In the genomic region with DNA sequence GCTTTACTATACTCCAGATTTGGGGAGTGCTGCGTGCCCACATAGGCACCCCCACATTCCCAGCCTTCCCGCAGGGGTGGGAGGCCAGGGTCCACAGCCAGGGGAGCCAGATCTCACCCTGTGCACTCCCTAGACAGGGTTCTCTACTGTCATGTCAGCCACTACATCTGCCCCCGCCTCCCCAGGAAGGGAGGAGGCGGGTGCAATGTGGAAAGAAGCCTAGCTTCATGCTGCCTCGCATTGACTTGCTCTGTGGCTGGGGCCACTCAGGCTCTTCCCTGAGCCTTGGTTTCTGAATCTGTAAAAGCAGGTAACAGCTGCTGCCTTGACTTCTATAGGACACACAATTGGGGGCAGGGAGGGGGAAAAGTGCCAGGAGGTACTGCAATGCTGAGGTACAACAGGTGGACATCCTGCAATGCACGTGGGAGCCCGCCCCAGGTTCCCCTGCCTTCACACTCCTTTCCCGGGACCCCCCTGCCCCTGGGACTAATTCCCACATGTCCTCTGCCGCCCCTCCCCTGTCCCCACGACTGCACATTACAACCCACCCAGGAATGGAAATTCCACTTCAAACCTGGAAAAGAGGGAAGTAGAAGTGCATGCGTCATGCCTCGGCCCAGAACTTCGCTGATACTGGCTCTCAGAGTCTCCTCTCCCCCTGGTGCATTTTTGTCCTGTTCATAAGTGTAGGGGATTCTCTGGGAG, we compare ENCODE assay signal across 15 cellular contexts.
"Had no signal": no experiment of that assay in that cellular context is flagged by ENCODE, and none has a peak within 500 bp of the region (broad histone marks: within the 10 kb centered on the region; RNA-seq: fewer than 3 reads in every experiment).

No MANE protein-coding gene starts in this region.

- H3K4me3 ChIP-seq: coronary artery, heart right ventricle, pancreas had no signal

- ATAC-seq: foreskin keratinocyte, heart right ventricle had no signal

- FAIRE-seq: endothelial cell of umbilical vein, islet of Langerhans, pancreas had no signal

- DNase-seq: activated CD4-positive, alpha-beta memory T cell treated with anti-CD3 and anti-CD28 coated beads, Interleukin-2, amount 10 ng/mL, durations not matched to agents 7 days and 5 days; activated naive CD8-positive, alpha-beta T cell treated with anti-CD3 and anti-CD28 coated beads for 36 hours; activated T-cell treated with anti-CD3 and anti-CD28 coated beads, Interleukin-2, amount 50 U/mL, for 48 hours; brain microvascular endothelial cell; effector CD4-positive, alpha-beta T cell; foreskin keratinocyte; heart right ventricle; midbrain; stimulated activated CD4-positive, alpha-beta T cell treated with anti-CD3 and anti-CD28 coated beads, Interleukin-12 subunit alpha, Interleukin-12 subunit beta, amount 100 ng/mL, for 4 hours; stimulated activated CD4-positive, alpha-beta T cell treated with anti-CD3 and anti-CD28 coated beads, Interleukin-2, amount 100 ng/mL, for 24 hours; WERI-Rb-1 had no signal

- H3K27me3 ChIP-seq: brain microvascular endothelial cell, foreskin keratinocyte, heart right ventricle, pancreas had no signal

- H3K27ac ChIP-seq: brain microvascular endothelial cell, coronary artery, foreskin keratinocyte, heart right ventricle, pancreas, WERI-Rb-1 had no signal

- H3K36me3 ChIP-seq: brain microvascular endothelial cell, heart right ventricle, pancreas had no signal

- H3K9me3 ChIP-seq: heart right ventricle, pancreas had no signal

- H3K4me1 ChIP-seq: foreskin keratinocyte had no signal
